In the genomic region with DNA sequence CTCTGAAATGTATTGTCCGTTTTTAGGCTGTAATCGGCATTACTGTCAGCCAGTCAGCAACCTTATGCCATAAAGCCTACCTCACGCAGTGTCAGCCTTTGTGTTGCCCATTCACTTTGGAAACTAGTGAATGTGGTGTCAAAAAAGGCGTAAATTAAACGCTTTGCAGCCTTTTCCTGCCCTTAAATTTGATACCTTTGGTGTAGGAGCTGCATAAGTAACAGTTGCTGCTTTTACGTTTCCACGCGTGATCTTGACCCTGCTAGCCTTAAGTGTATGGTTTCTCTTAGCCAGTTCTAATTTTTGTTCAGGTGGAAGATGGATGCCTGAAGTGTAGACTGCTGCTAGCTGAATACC, we compare ENCODE assay signal across 8 cellular contexts.
DNase-seq lines count a peak whose midpoint lies in the region; ATAC-seq and TF ChIP-seq lines count a peak whose summit lies in the region.

No MANE protein-coding gene starts in this region.

- peak overlapping the region; percentile 92 for H3K4me3 Mint-ChIP-seq in GM23338
- H3K4me3 Mint-ChIP-seq in T-helper 17 cell, result peak overlapping the region; percentile 90

- H3K27me3 Mint-ChIP-seq in GM23338 (ENCODE audit: insufficient read depth, low read depth, poor library complexity), result peaks cover 24% of the 10 kb centered on the region
- no peaks in the 10 kb centered on the region for H3K27me3 Mint-ChIP-seq in T-helper 17 cell

- no peak for TF ChIP-seq EP300 in gastroesophageal sphincter (IDR thresholded peaks at IDR 0.05)

- H4K20me1 ChIP-seq in GM23338 (replicated peaks; ENCODE audit: insufficient read depth), result peaks cover 10% of the 10 kb centered on the region

- peaks cover 23% of the 10 kb centered on the region for H3K79me2 ChIP-seq in GM23338 (replicated peaks; ENCODE audit: insufficient read depth)

- H3K9ac ChIP-seq in skeletal muscle tissue (ENCODE audit: low read depth in 1 of 3, low read length in 3 of 3), result peak overlapping the region; percentile 89 to 95 (median 89)

- H3K27ac ChIP-seq in GM23338 (ENCODE audit: low read depth) (peak overlapping the region; percentile 94), gastroesophageal sphincter (peak overlapping the region; percentile 27 to 84 (median 84)), skeletal muscle tissue (ENCODE audit: low read depth, low read length) (peak overlapping the region; percentile 81)

- H3K9me3 ChIP-seq in T-helper 17 cell (ENCODE audit: control insufficient read depth, low read length, poor library complexity, severe bottlenecking) (no peaks in the 10 kb centered on the region), gastroesophageal sphincter (no peaks in the 10 kb centered on the region), skeletal muscle tissue (ENCODE audit: control insufficient read depth in 3 of 3, low read length in 3 of 3) (no peaks in the 10 kb centered on the region)

- WGBS in gastroesophageal sphincter (ENCODE audit: low coverage in 1 of 2), 2 donors, result 2% methylated on average over 8 of the region's 8 CpGs

- H3K27me3 ChIP-seq in GM23338 (ENCODE audit: insufficient read depth), result no peaks in the 10 kb centered on the region
- H3K27me3 ChIP-seq in gastroesophageal sphincter, result no peaks in the 10 kb centered on the region
- no peaks in the 10 kb centered on the region for H3K27me3 ChIP-seq in skeletal muscle tissue (ENCODE audit: control insufficient read depth in 3 of 3, insufficient read depth in 3 of 3, low read length in 3 of 3)

- H3K27ac Mint-ChIP-seq in GM23338 (peak overlapping the region; percentile 96), T-helper 17 cell (peak overlapping the region; percentile 79)

- DNase-seq in GM23338 (ENCODE audit: low spot score), result no peak
- DNase-seq in T-helper 17 cell, result no peak
- DNase-seq in HuH-7 (ENCODE audit: low spot score), result no peak
- DNase-seq in NCI-H1417 (lab: John Stamatoyannopoulos, UW), result no peak
- no peak for DNase-seq in KG1 (lab: John Stamatoyannopoulos, UW)
- DNase-seq in stimulated activated CD4-positive, alpha-beta T cell treated with anti-CD3 and anti-CD28 coated beads, Interleukin-1b, Interleukin-23, amount 100 ng/mL, for 48 hours, result no peak

- H3K4me3 ChIP-seq in GM23338, result peak overlapping the region; percentile 88
- H3K4me3 ChIP-seq in gastroesophageal sphincter, result peak overlapping the region; percentile 67 to 73
- peak overlapping the region; percentile 70 to 97 (median 92) for H3K4me3 ChIP-seq in skeletal muscle tissue (ENCODE audit: low read length in 3 of 3)

- peaks cover 22% of the 10 kb centered on the region for H3K4me1 ChIP-seq in GM23338 (ENCODE audit: insufficient read depth)
- H3K4me1 ChIP-seq in gastroesophageal sphincter, result peaks cover 0 to 28% (median 12%) of the 10 kb centered on the region in 3 donors
- H3K4me1 ChIP-seq in skeletal muscle tissue (ENCODE audit: control insufficient read depth in 3 of 3, insufficient read depth in 3 of 3, low read length in 3 of 3), result peaks cover 10 to 29% (median 17%) of the 10 kb centered on the region in 3 donors

- H3K4me2 ChIP-seq in GM23338, result peak overlapping the region; percentile 93

- ATAC-seq in GM23338, result no peak
- ATAC-seq in T-helper 17 cell, result no peak
- ATAC-seq in gastroesophageal sphincter, result no peak

- H3F3A ChIP-seq in GM23338 (replicated peaks; ENCODE audit: low read depth), result peaks cover 23% of the 10 kb centered on the region

- peaks cover 34% of the 10 kb centered on the region for H3K4me1 Mint-ChIP-seq in GM23338
- peaks cover 20% of the 10 kb centered on the region for H3K4me1 Mint-ChIP-seq in T-helper 17 cell

- TF ChIP-seq POLR2A in gastroesophageal sphincter (IDR thresholded peaks at IDR 0.05), result no peak

- H3K9me3 Mint-ChIP-seq in GM23338, result no peaks in the 10 kb centered on the region

- H3K9me2 ChIP-seq in GM23338 (ENCODE audit: insufficient read depth), result no peaks in the 10 kb centered on the region

- H2AFZ ChIP-seq in GM23338, result no peak overlapping the region

- H3K36me3 Mint-ChIP-seq in GM23338 (ENCODE audit: low read depth) (peaks cover 51% of the 10 kb centered on the region), T-helper 17 cell (ENCODE audit: low read depth) (peaks cover 12% of the 10 kb centered on the region)

- H3K36me3 ChIP-seq in GM23338 (ENCODE audit: insufficient read depth) (peaks cover 20% of the 10 kb centered on the region), gastroesophageal sphincter (peaks cover 0 to 46% of the 10 kb centered on the region in 2 donors), skeletal muscle tissue (ENCODE audit: control insufficient read depth in 3 of 3, insufficient read depth in 3 of 3, low read length in 3 of 3) (peaks cover 32 to 38% (median 34%) of the 10 kb centered on the region in 3 donors)

- TF ChIP-seq CTCF in GM23338 (conservative IDR thresholded peaks at IDR 0.05; ENCODE audit: low read depth in 2 of 2) (no peak), gastroesophageal sphincter (IDR thresholded peaks at IDR 0.05) (no peak)

TF ChIP-seq in GM23338, 12 proteins besides CTCF, POLR2A, EP300 and RAD21:
- TF ChIP-seq POLR2AphosphoS5 (IDR thresholded peaks at IDR 0.05; ENCODE audit: low read depth) (peak; percentile 21; the same call in 1 of the 2 replicates), CREB1 (CRISPR knock-in tag; IDR thresholded peaks at IDR 0.05; ENCODE audit: low read depth) (no peak)
